ENCODE assay signal across 1 cellular context in the genomic region with DNA sequence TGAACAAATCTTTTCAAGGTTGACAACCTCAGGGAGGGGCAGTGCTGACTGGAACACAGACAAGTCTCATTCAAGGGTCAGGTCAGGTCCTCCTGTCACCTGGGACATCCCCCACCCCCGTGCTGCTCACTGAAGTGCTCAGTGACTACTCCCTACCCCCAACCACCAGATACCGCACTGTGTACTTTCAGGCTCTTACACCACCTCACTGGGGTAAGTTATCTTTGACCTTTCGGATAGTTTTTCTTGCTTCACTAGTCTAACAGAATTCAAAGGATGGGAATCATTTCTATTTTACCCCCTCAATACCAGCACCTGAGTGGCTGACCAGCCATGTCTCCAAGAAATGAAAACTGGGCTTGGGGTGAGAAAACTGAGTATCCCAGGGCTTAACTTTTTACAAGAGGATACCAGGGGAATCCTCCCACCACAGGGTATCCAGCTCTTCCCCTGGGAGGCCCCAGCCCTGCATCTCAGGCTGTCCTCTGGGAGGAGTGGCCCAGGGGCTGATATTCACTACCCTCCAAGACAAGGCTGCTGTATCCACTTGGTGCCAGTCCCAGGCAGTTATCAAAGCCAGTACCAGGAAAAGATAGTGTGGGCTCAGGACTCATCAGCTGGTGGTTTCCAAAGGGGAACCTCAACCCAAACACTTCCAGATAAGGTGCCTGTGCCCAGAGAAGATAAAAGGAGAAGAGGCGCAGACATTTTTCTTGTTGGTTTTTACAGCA.
TF ChIP-seq lines count a peak whose summit lies in the region.

No MANE protein-coding gene starts in this region.

TF ChIP-seq in HepG2, 621 proteins besides CTCF, POLR2A, EP300 and RAD21 (continues in another document):
- TF ChIP-seq TRIM24 (CRISPR knock-in tag; IDR thresholded peaks at IDR 0.05) (no peak), HNRNPUL1 (IDR thresholded peaks at IDR 0.05; ENCODE audit: low read depth, low read length) (no peak), ZNF138 (CRISPR knock-in tag; IDR thresholded peaks at IDR 0.05; ENCODE audit: low read depth) (no peak), ZNF264 (CRISPR knock-in tag; IDR thresholded peaks at IDR 0.05) (no peak), ZNF512B (CRISPR knock-in tag; IDR thresholded peaks at IDR 0.05; ENCODE audit: borderline replicate concordance) (no peak; the same call in 1 of the 2 replicates), ZBTB3 (CRISPR knock-in tag; IDR thresholded peaks at IDR 0.05; ENCODE audit: borderline replicate concordance, low read depth) (no peak), SALL1 (CRISPR knock-in tag; IDR thresholded peaks at IDR 0.05) (peak; percentile 90), MBD4 (IDR thresholded peaks at IDR 0.05; ENCODE audit: borderline replicate concordance, low read length) (no peak), PHB2 (IDR thresholded peaks at IDR 0.05; ENCODE audit: partially characterized antibody) (no peak), ZSCAN9 (CRISPR knock-in tag; IDR thresholded peaks at IDR 0.05; ENCODE audit: borderline replicate concordance) (0 out of 2 replicates have a peak, but pooled peaks have one; percentile 22), HNF4G (IDR thresholded peaks at IDR 0.05; ENCODE audit: borderline replicate concordance, low read depth, low read length) (peak; percentile 85), HNF4G (CRISPR knock-in tag; IDR thresholded peaks at IDR 0.05; ENCODE audit: borderline replicate concordance, low read depth) (no peak), ZBTB7B (CRISPR knock-in tag; IDR thresholded peaks at IDR 0.05) (no peak), NFKBIZ (CRISPR knock-in tag; IDR thresholded peaks at IDR 0.05) (peak; percentile 56; the same call in 1 of the 2 replicates), MYC (CRISPR knock-in tag; IDR thresholded peaks at IDR 0.05; ENCODE audit: borderline replicate concordance) (no peak), REPIN1 (CRISPR knock-in tag; IDR thresholded peaks at IDR 0.05; ENCODE audit: borderline replicate concordance, low read depth) (0 out of 2 replicates have a peak, but pooled peaks have one; percentile 20), TARDBP (CRISPR knock-in tag; IDR thresholded peaks at IDR 0.05) (peak; percentile 69), RELA (CRISPR knock-in tag; IDR thresholded peaks at IDR 0.05) (peak; percentile 80; the same call in 1 of the 2 replicates), MEIS2 (CRISPR knock-in tag; IDR thresholded peaks at IDR 0.05) (peak; percentile 62; the same call in 1 of the 2 replicates), ZBTB43 (CRISPR knock-in tag; conservative IDR thresholded peaks at IDR 0.05) (no peak), CBX1 (IDR thresholded peaks at IDR 0.05; ENCODE audit: low read depth) (no peak), HOXA7 (CRISPR knock-in tag; IDR thresholded peaks at IDR 0.05) (no peak), RFX3 (CRISPR knock-in tag; IDR thresholded peaks at IDR 0.05) (no peak), HHEX (CRISPR knock-in tag; IDR thresholded peaks at IDR 0.05) (0 out of 2 replicates have a peak, but pooled peaks have one; percentile 41), TGIF2 (CRISPR knock-in tag; IDR thresholded peaks at IDR 0.05) (no peak; the same call in 1 of the 2 replicates)
- TF ChIP-seq, protein P1, sequence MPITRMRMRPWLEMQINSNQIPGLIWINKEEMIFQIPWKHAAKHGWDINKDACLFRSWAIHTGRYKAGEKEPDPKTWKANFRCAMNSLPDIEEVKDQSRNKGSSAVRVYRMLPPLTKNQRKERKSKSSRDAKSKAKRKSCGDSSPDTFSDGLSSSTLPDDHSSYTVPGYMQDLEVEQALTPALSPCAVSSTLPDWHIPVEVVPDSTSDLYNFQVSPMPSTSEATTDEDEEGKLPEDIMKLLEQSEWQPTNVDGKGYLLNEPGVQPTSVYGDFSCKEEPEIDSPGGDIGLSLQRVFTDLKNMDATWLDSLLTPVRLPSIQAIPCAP (CRISPR knock-in tag; IDR thresholded peaks at IDR 0.05; ENCODE audit: low read depth): no peak
- TF ChIP-seq, protein P2, sequence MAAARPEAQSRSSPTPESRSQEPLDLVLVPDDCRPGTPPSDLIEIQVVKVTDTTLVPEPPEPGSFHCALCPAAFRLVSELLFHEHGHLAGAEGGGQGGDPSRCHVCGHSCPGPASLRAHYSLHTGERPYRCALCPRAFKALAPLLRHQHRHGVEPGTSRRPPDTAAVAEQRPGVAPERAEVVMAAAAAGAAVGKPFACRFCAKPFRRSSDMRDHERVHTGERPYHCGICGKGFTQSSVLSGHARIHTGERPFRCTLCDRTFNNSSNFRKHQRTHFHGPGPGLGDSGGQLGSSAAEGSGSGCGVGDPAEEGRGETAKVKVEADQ (CRISPR knock-in tag; IDR thresholded peaks at IDR 0.05; ENCODE audit: borderline replicate concordance): no peak
- TF ChIP-seq, protein P3, sequence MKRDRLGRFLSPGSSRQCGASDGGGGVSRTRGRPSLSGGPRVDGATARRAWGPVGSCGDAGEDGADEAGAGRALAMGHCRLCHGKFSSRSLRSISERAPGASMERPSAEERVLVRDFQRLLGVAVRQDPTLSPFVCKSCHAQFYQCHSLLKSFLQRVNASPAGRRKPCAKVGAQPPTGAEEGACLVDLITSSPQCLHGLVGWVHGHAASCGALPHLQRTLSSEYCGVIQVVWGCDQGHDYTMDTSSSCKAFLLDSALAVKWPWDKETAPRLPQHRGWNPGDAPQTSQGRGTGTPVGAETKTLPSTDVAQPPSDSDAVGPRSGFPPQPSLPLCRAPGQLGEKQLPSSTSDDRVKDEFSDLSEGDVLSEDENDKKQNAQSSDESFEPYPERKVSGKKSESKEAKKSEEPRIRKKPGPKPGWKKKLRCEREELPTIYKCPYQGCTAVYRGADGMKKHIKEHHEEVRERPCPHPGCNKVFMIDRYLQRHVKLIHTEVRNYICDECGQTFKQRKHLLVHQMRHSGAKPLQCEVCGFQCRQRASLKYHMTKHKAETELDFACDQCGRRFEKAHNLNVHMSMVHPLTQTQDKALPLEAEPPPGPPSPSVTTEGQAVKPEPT (CRISPR knock-in tag; IDR thresholded peaks at IDR 0.05; ENCODE audit: low read depth): no peak
- TF ChIP-seq, protein P4, sequence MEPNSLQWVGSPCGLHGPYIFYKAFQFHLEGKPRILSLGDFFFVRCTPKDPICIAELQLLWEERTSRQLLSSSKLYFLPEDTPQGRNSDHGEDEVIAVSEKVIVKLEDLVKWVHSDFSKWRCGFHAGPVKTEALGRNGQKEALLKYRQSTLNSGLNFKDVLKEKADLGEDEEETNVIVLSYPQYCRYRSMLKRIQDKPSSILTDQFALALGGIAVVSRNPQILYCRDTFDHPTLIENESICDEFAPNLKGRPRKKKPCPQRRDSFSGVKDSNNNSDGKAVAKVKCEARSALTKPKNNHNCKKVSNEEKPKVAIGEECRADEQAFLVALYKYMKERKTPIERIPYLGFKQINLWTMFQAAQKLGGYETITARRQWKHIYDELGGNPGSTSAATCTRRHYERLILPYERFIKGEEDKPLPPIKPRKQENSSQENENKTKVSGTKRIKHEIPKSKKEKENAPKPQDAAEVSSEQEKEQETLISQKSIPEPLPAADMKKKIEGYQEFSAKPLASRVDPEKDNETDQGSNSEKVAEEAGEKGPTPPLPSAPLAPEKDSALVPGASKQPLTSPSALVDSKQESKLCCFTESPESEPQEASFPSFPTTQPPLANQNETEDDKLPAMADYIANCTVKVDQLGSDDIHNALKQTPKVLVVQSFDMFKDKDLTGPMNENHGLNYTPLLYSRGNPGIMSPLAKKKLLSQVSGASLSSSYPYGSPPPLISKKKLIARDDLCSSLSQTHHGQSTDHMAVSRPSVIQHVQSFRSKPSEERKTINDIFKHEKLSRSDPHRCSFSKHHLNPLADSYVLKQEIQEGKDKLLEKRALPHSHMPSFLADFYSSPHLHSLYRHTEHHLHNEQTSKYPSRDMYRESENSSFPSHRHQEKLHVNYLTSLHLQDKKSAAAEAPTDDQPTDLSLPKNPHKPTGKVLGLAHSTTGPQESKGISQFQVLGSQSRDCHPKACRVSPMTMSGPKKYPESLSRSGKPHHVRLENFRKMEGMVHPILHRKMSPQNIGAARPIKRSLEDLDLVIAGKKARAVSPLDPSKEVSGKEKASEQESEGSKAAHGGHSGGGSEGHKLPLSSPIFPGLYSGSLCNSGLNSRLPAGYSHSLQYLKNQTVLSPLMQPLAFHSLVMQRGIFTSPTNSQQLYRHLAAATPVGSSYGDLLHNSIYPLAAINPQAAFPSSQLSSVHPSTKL (CRISPR knock-in tag; IDR thresholded peaks at IDR 0.05): peak; percentile 92
- TF ChIP-seq, protein P5, sequence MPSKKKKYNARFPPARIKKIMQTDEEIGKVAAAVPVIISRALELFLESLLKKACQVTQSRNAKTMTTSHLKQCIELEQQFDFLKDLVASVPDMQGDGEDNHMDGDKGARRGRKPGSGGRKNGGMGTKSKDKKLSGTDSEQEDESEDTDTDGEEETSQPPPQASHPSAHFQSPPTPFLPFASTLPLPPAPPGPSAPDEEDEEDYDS (CRISPR knock-in tag; IDR thresholded peaks at IDR 0.05): peak; percentile 32; the same call in 1 of the 2 replicates
- TF ChIP-seq, protein P6, sequence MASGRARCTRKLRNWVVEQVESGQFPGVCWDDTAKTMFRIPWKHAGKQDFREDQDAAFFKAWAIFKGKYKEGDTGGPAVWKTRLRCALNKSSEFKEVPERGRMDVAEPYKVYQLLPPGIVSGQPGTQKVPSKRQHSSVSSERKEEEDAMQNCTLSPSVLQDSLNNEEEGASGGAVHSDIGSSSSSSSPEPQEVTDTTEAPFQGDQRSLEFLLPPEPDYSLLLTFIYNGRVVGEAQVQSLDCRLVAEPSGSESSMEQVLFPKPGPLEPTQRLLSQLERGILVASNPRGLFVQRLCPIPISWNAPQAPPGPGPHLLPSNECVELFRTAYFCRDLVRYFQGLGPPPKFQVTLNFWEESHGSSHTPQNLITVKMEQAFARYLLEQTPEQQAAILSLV (CRISPR knock-in tag; IDR thresholded peaks at IDR 0.05; ENCODE audit: borderline replicate concordance): no peak
- TF ChIP-seq, protein P7, sequence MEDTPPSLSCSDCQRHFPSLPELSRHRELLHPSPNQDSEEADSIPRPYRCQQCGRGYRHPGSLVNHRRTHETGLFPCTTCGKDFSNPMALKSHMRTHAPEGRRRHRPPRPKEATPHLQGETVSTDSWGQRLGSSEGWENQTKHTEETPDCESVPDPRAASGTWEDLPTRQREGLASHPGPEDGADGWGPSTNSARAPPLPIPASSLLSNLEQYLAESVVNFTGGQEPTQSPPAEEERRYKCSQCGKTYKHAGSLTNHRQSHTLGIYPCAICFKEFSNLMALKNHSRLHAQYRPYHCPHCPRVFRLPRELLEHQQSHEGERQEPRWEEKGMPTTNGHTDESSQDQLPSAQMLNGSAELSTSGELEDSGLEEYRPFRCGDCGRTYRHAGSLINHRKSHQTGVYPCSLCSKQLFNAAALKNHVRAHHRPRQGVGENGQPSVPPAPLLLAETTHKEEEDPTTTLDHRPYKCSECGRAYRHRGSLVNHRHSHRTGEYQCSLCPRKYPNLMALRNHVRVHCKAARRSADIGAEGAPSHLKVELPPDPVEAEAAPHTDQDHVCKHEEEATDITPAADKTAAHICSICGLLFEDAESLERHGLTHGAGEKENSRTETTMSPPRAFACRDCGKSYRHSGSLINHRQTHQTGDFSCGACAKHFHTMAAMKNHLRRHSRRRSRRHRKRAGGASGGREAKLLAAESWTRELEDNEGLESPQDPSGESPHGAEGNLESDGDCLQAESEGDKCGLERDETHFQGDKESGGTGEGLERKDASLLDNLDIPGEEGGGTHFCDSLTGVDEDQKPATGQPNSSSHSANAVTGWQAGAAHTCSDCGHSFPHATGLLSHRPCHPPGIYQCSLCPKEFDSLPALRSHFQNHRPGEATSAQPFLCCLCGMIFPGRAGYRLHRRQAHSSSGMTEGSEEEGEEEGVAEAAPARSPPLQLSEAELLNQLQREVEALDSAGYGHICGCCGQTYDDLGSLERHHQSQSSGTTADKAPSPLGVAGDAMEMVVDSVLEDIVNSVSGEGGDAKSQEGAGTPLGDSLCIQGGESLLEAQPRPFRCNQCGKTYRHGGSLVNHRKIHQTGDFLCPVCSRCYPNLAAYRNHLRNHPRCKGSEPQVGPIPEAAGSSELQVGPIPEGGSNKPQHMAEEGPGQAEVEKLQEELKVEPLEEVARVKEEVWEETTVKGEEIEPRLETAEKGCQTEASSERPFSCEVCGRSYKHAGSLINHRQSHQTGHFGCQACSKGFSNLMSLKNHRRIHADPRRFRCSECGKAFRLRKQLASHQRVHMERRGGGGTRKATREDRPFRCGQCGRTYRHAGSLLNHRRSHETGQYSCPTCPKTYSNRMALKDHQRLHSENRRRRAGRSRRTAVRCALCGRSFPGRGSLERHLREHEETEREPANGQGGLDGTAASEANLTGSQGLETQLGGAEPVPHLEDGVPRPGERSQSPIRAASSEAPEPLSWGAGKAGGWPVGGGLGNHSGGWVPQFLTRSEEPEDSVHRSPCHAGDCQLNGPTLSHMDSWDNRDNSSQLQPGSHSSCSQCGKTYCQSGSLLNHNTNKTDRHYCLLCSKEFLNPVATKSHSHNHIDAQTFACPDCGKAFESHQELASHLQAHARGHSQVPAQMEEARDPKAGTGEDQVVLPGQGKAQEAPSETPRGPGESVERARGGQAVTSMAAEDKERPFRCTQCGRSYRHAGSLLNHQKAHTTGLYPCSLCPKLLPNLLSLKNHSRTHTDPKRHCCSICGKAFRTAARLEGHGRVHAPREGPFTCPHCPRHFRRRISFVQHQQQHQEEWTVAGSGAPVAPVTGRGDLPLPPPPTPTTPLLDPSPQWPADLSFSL (CRISPR knock-in tag; IDR thresholded peaks at IDR 0.05): no peak
